ENCODE assay signal across 13 cellular contexts in genomic region chr2:29015701-29016470, GRCh38. TPM values are rescaled to one million over a fixed set of nuclear protein-coding genes. Genes with fewer than 3 reads are reported as not detected.
A peak's percentile ranks its signal among the peaks of the same experiment; 100 is the strongest.
DNase-seq lines count a peak whose midpoint lies in the region; ATAC-seq and TF ChIP-seq lines count a peak whose summit lies in the region.
"Had no signal": no experiment of that assay in that cellular context is flagged by ENCODE, and none has a peak within 500 bp of the region (broad histone marks: within the 10 kb centered on the region; RNA-seq: fewer than 3 reads in every experiment).

No MANE protein-coding gene starts in this region.

- H3K4me1 ChIP-seq in suprapubic skin (peaks cover 55% of the 10 kb centered on the region), aorta (ENCODE audit: control insufficient read depth in 1 of 2, insufficient read depth in 2 of 2, low read length in 2 of 2) (no peaks in the 10 kb centered on the region)

- H3K27me3 ChIP-seq in suprapubic skin (no peaks in the 10 kb centered on the region), aorta (ENCODE audit: control insufficient read depth in 1 of 2, insufficient read depth in 2 of 2, low read length in 1 of 2) (no peaks in the 10 kb centered on the region)
- H3K27me3 ChIP-seq: sigmoid colon had no signal

- H3K36me3 ChIP-seq in suprapubic skin: no peaks in the 10 kb centered on the region
- no peaks in the 10 kb centered on the region for H3K36me3 ChIP-seq in aorta (ENCODE audit: control insufficient read depth in 1 of 2, insufficient read depth in 2 of 2, low read length in 1 of 2)
- H3K36me3 ChIP-seq: left lung, sigmoid colon had no signal

- no peak for ATAC-seq in activated CD4-positive, alpha-beta T cell treated with anti-CD3 and anti-CD28 coated beads for 36 hours
- no peak for ATAC-seq in aorta (ENCODE audit: low FRiP score)
- no peak for ATAC-seq in HG03378 (IDR thresholded peaks at IDR 0.05; ENCODE audit: unreplicated experiment)
- ATAC-seq: left lung had no signal

- whole genome bisulfite sequencing in suprapubic skin: 82% methylated on average over 17 of the region's 17 CpGs
- WGBS in aorta, 2 donors: 80 to 82% methylated on average over 17 of the region's 17 CpGs

- peak overlapping the region; percentile 75 for H3K4me3 Mint-ChIP-seq in activated CD4-positive, alpha-beta T cell treated with anti-CD3 and anti-CD28 coated beads for 36 hours
- H3K4me3 Mint-ChIP-seq in activated T-helper 1 cell treated with anti-CD3 and anti-CD28 coated beads, Interleukin-12 subunit alpha, Interleukin-12 subunit beta, Interleukin-2, Interleukin-4 antibody, amounts not matched to agents 30 ng/mL and 10 ng/mL and 1 ng/mL, durations not matched to agents 14 hours and 24 hours and 36 hours: peak overlapping the region; percentile 88
- H3K4me3 Mint-ChIP-seq in immature natural killer cell: peak overlapping the region; percentile 87 to 95 (median 93)

- peaks cover 69% of the 10 kb centered on the region for H3K4me1 Mint-ChIP-seq in activated CD4-positive, alpha-beta T cell treated with anti-CD3 and anti-CD28 coated beads for 36 hours
- H3K4me1 Mint-ChIP-seq in activated T-helper 1 cell treated with anti-CD3 and anti-CD28 coated beads, Interleukin-12 subunit alpha, Interleukin-12 subunit beta, Interleukin-2, Interleukin-4 antibody, amounts not matched to agents 30 ng/mL and 10 ng/mL and 1 ng/mL, durations not matched to agents 14 hours and 24 hours and 36 hours (ENCODE audit: low read depth): peaks cover 57% of the 10 kb centered on the region
- peaks cover 73 to 90% of the 10 kb centered on the region in 2 donors for H3K4me1 Mint-ChIP-seq in immature natural killer cell

- no peak for TF ChIP-seq POLR2A in suprapubic skin (IDR thresholded peaks at IDR 0.05)

- TF ChIP-seq CTCF in suprapubic skin (IDR thresholded peaks at IDR 0.05): no peak

- H3K27ac Mint-ChIP-seq in activated CD4-positive, alpha-beta T cell treated with anti-CD3 and anti-CD28 coated beads for 36 hours: peak overlapping the region; percentile 94
- H3K27ac Mint-ChIP-seq in activated T-helper 1 cell treated with anti-CD3 and anti-CD28 coated beads, Interleukin-12 subunit alpha, Interleukin-12 subunit beta, Interleukin-2, Interleukin-4 antibody, amounts not matched to agents 30 ng/mL and 10 ng/mL and 1 ng/mL, durations not matched to agents 14 hours and 24 hours and 36 hours: peak overlapping the region; percentile 99
- H3K27ac Mint-ChIP-seq in immature natural killer cell: peak overlapping the region; percentile 99 to 100 (median 100)

- H3K9me3 ChIP-seq in suprapubic skin: no peaks in the 10 kb centered on the region
- H3K9me3 ChIP-seq in aorta (ENCODE audit: control insufficient read depth, low read length): no peaks in the 10 kb centered on the region
- H3K9me3 ChIP-seq: left lung, sigmoid colon had no signal

- H3K27ac ChIP-seq in suprapubic skin: peak overlapping the region; percentile 10
- no peak overlapping the region for H3K27ac ChIP-seq in aorta (ENCODE audit: low read depth in 1 of 2, low read length in 2 of 2)
- H3K27ac ChIP-seq: PC-9 had no signal

- H3K36me3 Mint-ChIP-seq in activated CD4-positive, alpha-beta T cell treated with anti-CD3 and anti-CD28 coated beads for 36 hours (ENCODE audit: low read depth): no peaks in the 10 kb centered on the region
- H3K36me3 Mint-ChIP-seq in activated T-helper 1 cell treated with anti-CD3 and anti-CD28 coated beads, Interleukin-12 subunit alpha, Interleukin-12 subunit beta, Interleukin-2, Interleukin-4 antibody, amounts not matched to agents 30 ng/mL and 10 ng/mL and 1 ng/mL, durations not matched to agents 14 hours and 24 hours and 36 hours (ENCODE audit: low read depth): peaks cover 2% of the 10 kb centered on the region
- H3K36me3 Mint-ChIP-seq in immature natural killer cell: peaks cover 14 to 21% (median 14%) of the 10 kb centered on the region in 3 donors

- H3K4me3 ChIP-seq in suprapubic skin: no peak overlapping the region
- H3K4me3 ChIP-seq in aorta (ENCODE audit: low read length in 2 of 2): no peak overlapping the region
- H3K4me3 ChIP-seq: left lung, PC-9, sigmoid colon had no signal

- DNase-seq in activated CD4-positive, alpha-beta T cell treated with anti-CD3 and anti-CD28 coated beads for 36 hours: no peak
- no peak for DNase-seq in activated CD4-positive, alpha-beta T cell treated with anti-CD3 and anti-CD28 coated beads for 4 hours
- DNase-seq in activated T-helper 1 cell treated with anti-CD3 and anti-CD28 coated beads, Interleukin-12 subunit alpha, Interleukin-12 subunit beta, Interleukin-2, Interleukin-4 antibody, amounts not matched to agents 30 ng/mL and 10 ng/mL and 1 ng/mL, durations not matched to agents 14 hours and 24 hours and 36 hours (ENCODE audit: low spot score): no peak
- DNase-seq in immature natural killer cell: no peak
- DNase-seq in suprapubic skin (ENCODE audit: low spot score in 2 of 2): no peak
- no peak for DNase-seq in aorta
- DNase-seq in NCI-H1694 treated with DMSO at 0.1 percent for 48 hours (lab: John Stamatoyannopoulos, UW): no peak
- DNase-seq: left lung, NCI-H1436 treated with DMSO at 0.1 percent for 48 hours, sigmoid colon had no signal

- H3K9me3 Mint-ChIP-seq in activated CD4-positive, alpha-beta T cell treated with anti-CD3 and anti-CD28 coated beads for 36 hours (ENCODE audit: low read depth): no peaks in the 10 kb centered on the region
- no peaks in the 10 kb centered on the region for H3K9me3 Mint-ChIP-seq in activated T-helper 1 cell treated with anti-CD3 and anti-CD28 coated beads, Interleukin-12 subunit alpha, Interleukin-12 subunit beta, Interleukin-2, Interleukin-4 antibody, amounts not matched to agents 30 ng/mL and 10 ng/mL and 1 ng/mL, durations not matched to agents 14 hours and 24 hours and 36 hours
- no peaks in the 10 kb centered on the region for H3K9me3 Mint-ChIP-seq in immature natural killer cell

- CTCF ChIA-PET in activated CD4-positive, alpha-beta T cell treated with anti-CD3 and anti-CD28 coated beads for 36 hours (lab: Charles Lee): interaction anchor here (1.0 to 1.7 kb wide), 4 partner anchors 10 to 23 kb away, joined by 3 to 5 read pairs (median 4); no protein-coding TSS in a partner anchor

- TF ChIP-seq EP300 in suprapubic skin (IDR thresholded peaks at IDR 0.05): no peak

- POLR2A ChIA-PET in activated CD4-positive, alpha-beta T cell treated with anti-CD3 and anti-CD28 coated beads for 36 hours (lab: Charles Lee): interaction anchor here (0.5 to 0.8 kb wide), 2 partner anchors 11 to 72 kb away, joined by 3 to 4 read pairs; no protein-coding TSS in a partner anchor

- intact Hi-C loops in activated CD4-positive, alpha-beta T cell treated with anti-CD3 and anti-CD28 coated beads for 36 hours (cut with DNase I, micrococcal nuclease): loop anchor here in 1 of 2 experiments (2.0 kb wide), 2 partner anchors 57 to 99 kb away; partner anchors contain the start of gene CLIP4
- intact Hi-C loops in activated T-helper 1 cell treated with anti-CD3 and anti-CD28 coated beads, Interleukin-12 subunit alpha, Interleukin-12 subunit beta, Interleukin-2, Interleukin-4 antibody, amounts not matched to agents 30 ng/mL and 10 ng/mL and 1 ng/mL, durations not matched to agents 14 hours and 24 hours and 36 hours (cut with micrococcal nuclease): loop anchor here (1.0 to 10.0 kb wide), 3 partner anchors 58 to 391 kb away; no protein-coding TSS in a partner anchor
- intact Hi-C loops in aorta (cut with DNase I): no loop called here

- no peaks in the 10 kb centered on the region for H3K27me3 Mint-ChIP-seq in activated CD4-positive, alpha-beta T cell treated with anti-CD3 and anti-CD28 coated beads for 36 hours
- peaks cover 2% of the 10 kb centered on the region for H3K27me3 Mint-ChIP-seq in activated T-helper 1 cell treated with anti-CD3 and anti-CD28 coated beads, Interleukin-12 subunit alpha, Interleukin-12 subunit beta, Interleukin-2, Interleukin-4 antibody, amounts not matched to agents 30 ng/mL and 10 ng/mL and 1 ng/mL, durations not matched to agents 14 hours and 24 hours and 36 hours (ENCODE audit: insufficient read depth)
- peaks cover 13 to 41% (median 37%) of the 10 kb centered on the region in 3 donors for H3K27me3 Mint-ChIP-seq in immature natural killer cell (ENCODE audit: low read depth in 3 of 3)

RNA-seq across cellular contexts. Expression of gene TOGARAM2, which starts 34.8 kb away (rescaled TPM):
- 1 to 10 TPM; 2.7 to 3.3 TPM for total RNA-seq in activated CD4-positive, alpha-beta T cell treated with anti-CD3 and anti-CD28 coated beads for 36 hours
- 5.8 and 6.0 TPM in 2 replicates for total RNA-seq in activated T-helper 1 cell treated with anti-CD3 and anti-CD28 coated beads, Interleukin-12 subunit alpha, Interleukin-12 subunit beta, Interleukin-2, Interleukin-4 antibody, amounts not matched to agents 30 ng/mL and 10 ng/mL and 1 ng/mL, durations not matched to agents 14 hours and 24 hours and 36 hours
- 10 to 100 TPM in 1 of 3 donors, 1 to 10 TPM in 2; 3.1 to 13.0 (median 9.5) TPM for polyA plus RNA-seq in immature natural killer cell
- 1 to 10 TPM in 2 of 4 donors, under 1 TPM in 2; 0.08 to 4.9 (median 1.4) TPM for total RNA-seq in suprapubic skin
- under 1 TPM; 0.65 to 0.78 TPM for total RNA-seq in aorta
- polyA plus RNA-seq in aorta: 1 to 10 TPM in 1 of 2 donors, under 1 TPM in 1; 0.50 to 2.2 TPM

RNA-seq across cellular contexts. Expression of gene PCARE, which starts 58.4 kb away (rescaled TPM):
- not detected for total RNA-seq in activated CD4-positive, alpha-beta T cell treated with anti-CD3 and anti-CD28 coated beads for 36 hours
- total RNA-seq in activated T-helper 1 cell treated with anti-CD3 and anti-CD28 coated beads, Interleukin-12 subunit alpha, Interleukin-12 subunit beta, Interleukin-2, Interleukin-4 antibody, amounts not matched to agents 30 ng/mL and 10 ng/mL and 1 ng/mL, durations not matched to agents 14 hours and 24 hours and 36 hours: not detected in 2 replicates
- not detected for polyA plus RNA-seq in immature natural killer cell
- under 1 TPM; 0.04 to 0.34 (median 0.14) TPM for total RNA-seq in suprapubic skin
- total RNA-seq in aorta: not detected
- under 1 TPM in 1 of 2 donors, not detected in 1; 0.13 TPM for polyA plus RNA-seq in aorta
- total RNA-seq: dermis microvascular lymphatic vessel endothelial cell, PC-9 had no signal
- polyA plus RNA-seq: sigmoid colon had no signal
